10 cellular contexts compared by ENCODE assay signal in the genomic region with DNA sequence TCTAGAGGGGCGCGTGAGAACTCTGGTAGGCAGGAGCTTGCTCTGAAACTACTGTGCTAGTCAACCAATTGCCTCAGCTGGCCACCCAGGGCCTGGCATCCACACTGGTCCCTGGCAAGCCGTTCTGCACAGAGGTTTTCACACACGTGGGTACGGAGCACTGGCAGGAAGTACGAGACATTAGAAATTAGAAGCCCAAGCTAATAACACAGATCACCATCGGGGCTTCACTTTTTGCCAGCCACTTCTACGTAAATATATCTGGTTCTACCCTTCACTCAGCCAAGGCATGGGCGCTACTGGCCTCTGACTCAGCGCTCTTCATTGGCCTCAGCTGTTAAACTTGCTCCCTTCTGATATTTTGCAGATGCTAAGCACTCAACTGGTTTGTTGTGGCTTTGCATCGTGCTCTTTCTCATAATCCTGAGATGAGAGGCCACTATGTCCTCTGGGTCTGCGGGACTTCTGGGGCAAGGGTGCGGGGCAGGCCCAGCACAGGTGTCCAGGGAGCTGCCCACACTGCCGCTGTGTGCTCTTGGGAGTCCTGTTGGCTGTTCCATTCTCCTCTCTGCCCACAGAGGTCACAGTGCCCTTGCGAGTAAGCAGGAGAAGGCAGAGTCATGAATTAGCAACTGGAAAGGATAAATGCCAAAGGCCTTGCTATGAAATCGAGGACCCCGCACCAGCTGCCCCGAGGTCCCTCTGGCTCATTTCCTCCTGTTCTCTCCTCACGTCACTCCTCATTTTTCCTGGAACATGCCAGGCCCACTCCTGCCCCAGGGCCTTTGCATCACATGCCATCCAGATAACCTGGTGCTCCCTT. TPM values are rescaled to one million over a fixed set of nuclear protein-coding genes. Genes with fewer than 3 reads are reported as not detected.
A peak's percentile ranks its signal among the peaks of the same experiment; 100 is the strongest.
DNase-seq lines count a peak whose midpoint lies in the region; ATAC-seq and TF ChIP-seq lines count a peak whose summit lies in the region.
"Had no signal": no experiment of that assay in that cellular context is flagged by ENCODE, and none has a peak within 500 bp of the region (broad histone marks: within the 10 kb centered on the region; RNA-seq: fewer than 3 reads in every experiment).

No MANE protein-coding gene starts in this region.

- H3K27ac ChIP-seq in HEK293 (ENCODE audit: extremely low read depth, low read depth, low read length) (no peak overlapping the region), skeletal muscle tissue (ENCODE audit: low read depth, low read length) (peak overlapping the region; percentile 19)

- DNase-seq in SW480 (ENCODE audit: low spot score) = peak; percentile 40
- peak; percentile 63 for DNase-seq in fibroblast of the conjunctiva (ENCODE audit: low read depth)
- DNase-seq in COR-L47 (lab: John Stamatoyannopoulos, UW) = no peak
- DNase-seq in H7 = no peak
- DNase-seq: activated CD4-positive, alpha-beta T cell treated with anti-CD3 and anti-CD28 coated beads, Interleukin-2, amount 50 U/mL, for 48 hours; activated naive CD8-positive, alpha-beta T cell treated with anti-CD3 and anti-CD28 coated beads, Interleukin-2, amount 50 U/mL, for 24 hours; stimulated activated CD4-positive, alpha-beta T cell treated with anti-CD3 and anti-CD28 coated beads, Interleukin-15, amount 100 ng/mL, for 24 hours had no signal

- CTCF ChIA-PET in HEK293 (lab: Yijun Ruan, JAX) = no interaction called here

- no peaks in the 10 kb centered on the region for H3K4me1 ChIP-seq in HEK293 (ENCODE audit: control insufficient read depth, insufficient read depth, low read length)
- H3K4me1 ChIP-seq in skeletal muscle tissue (ENCODE audit: control insufficient read depth in 3 of 3, insufficient read depth in 3 of 3, low read length in 3 of 3) = peaks cover 22 to 28% (median 27%) of the 10 kb centered on the region in 3 donors

- TF ChIP-seq CTCF in HEK293 (tag by site-specific recombination; IDR thresholded peaks at IDR 0.05) = no peak

- H3K27me3 ChIP-seq in skeletal muscle tissue (ENCODE audit: control insufficient read depth in 3 of 3, insufficient read depth in 3 of 3, low read length in 3 of 3) = no peaks in the 10 kb centered on the region
- H3K27me3 ChIP-seq in H7 (ENCODE audit: control insufficient read depth, insufficient read depth, low read length) = no peaks in the 10 kb centered on the region

- POLR2A ChIA-PET in HEK293 (lab: Yijun Ruan, JAX) = interaction anchor here (1.3 to 4.0 kb wide), 2 partner anchors 32 to 35 kb away, joined by 8 to 22 read pairs; partner anchors contain the start of gene MAT2A

- no peak for ATAC-seq in GM21619 (IDR thresholded peaks at IDR 0.05; ENCODE audit: unreplicated experiment)
- ATAC-seq: activated naive CD8-positive, alpha-beta T cell treated with anti-CD3 and anti-CD28 coated beads, Interleukin-2, amount 50 U/mL, for 24 hours had no signal

- H3K4me3 ChIP-seq in HEK293 (ENCODE audit: low read depth, low read length) (no peak overlapping the region), skeletal muscle tissue (ENCODE audit: low read length in 3 of 3) (no peak overlapping the region), H7 (ENCODE audit: insufficient read depth, low read depth, low read length) (no peak overlapping the region)

- H3K9ac ChIP-seq in skeletal muscle tissue (ENCODE audit: low read depth in 1 of 3, low read length in 3 of 3) = peak overlapping the region in 1 of 3 donors; percentile 33

- H3K36me3 ChIP-seq in HEK293 (ENCODE audit: control insufficient read depth in 2 of 2, insufficient read depth in 1 of 2, low read length in 2 of 2) = no peaks in the 10 kb centered on the region
- H3K36me3 ChIP-seq in skeletal muscle tissue (ENCODE audit: control insufficient read depth in 3 of 3, insufficient read depth in 3 of 3, low read length in 3 of 3) = no peaks in the 10 kb centered on the region
- H3K36me3 ChIP-seq in H7 (replicated peaks; ENCODE audit: control insufficient read depth, insufficient read depth, low read length) = no peaks in the 10 kb centered on the region

- H3K9me3 ChIP-seq in HEK293 (ENCODE audit: control insufficient read depth, insufficient read depth, low read depth, low read length) (no peaks in the 10 kb centered on the region), skeletal muscle tissue (ENCODE audit: control insufficient read depth in 3 of 3, low read length in 3 of 3) (no peaks in the 10 kb centered on the region)

TF ChIP-seq in HEK293, 187 proteins besides CTCF, POLR2A, EP300 and RAD21:
- TF ChIP-seq, protein P1, sequence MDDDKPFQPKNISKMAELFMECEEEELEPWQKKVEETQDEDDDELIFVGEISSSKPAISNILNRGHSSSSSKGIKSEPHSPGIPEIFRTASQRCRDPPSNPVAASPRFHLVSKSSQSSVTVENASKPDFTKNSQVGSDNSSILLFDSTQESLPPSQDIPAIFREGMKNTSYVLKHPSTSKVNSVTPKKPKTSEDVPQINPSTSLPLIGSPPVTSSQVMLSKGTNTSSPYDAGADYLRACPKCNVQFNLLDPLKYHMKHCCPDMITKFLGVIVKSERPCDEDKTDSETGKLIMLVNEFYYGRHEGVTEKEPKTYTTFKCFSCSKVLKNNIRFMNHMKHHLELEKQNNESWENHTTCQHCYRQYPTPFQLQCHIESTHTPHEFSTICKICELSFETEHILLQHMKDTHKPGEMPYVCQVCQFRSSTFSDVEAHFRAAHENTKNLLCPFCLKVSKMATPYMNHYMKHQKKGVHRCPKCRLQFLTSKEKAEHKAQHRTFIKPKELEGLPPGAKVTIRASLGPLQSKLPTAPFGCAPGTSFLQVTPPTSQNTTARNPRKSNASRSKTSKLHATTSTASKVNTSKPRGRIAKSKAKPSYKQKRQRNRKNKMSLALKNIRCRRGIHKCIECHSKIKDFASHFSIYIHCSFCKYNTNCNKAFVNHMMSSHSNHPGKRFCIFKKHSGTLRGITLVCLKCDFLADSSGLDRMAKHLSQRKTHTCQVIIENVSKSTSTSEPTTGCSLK (tag by site-specific recombination; IDR thresholded peaks at IDR 0.05) = no peak
- TF ChIP-seq ZNF623 (tag by site-specific recombination; IDR thresholded peaks at IDR 0.05) (peak; percentile 93), OVOL3 (tag by site-specific recombination; IDR thresholded peaks at IDR 0.05) (no peak), SP3 (tag by site-specific recombination; IDR thresholded peaks at IDR 0.05) (no peak)

RNA-seq across cellular contexts. Expression of gene MAT2A, which starts 35.1 kb away (rescaled TPM):
- 57.9 TPM for total RNA-seq in skeletal muscle tissue
- 57.6 and 98.6 TPM in 2 replicates for total RNA-seq in H7 (2014; rRNA removed; shearing (Covaris generic))

RNA-seq across cellular contexts. Expression of gene GGCX, which starts 57.5 kb away (rescaled TPM):
- 24.5 TPM for total RNA-seq in skeletal muscle tissue
- 23.3 and 33.0 TPM in 2 replicates for total RNA-seq in H7 (2014; rRNA removed; shearing (Covaris generic))

Comparison
In these comparisons a context has a peak if more than half of its experiments do, and no peak if none do; other contexts are left out.
1. DNase-seq: peak in SW480 (single experiment) and fibroblast of the conjunctiva (single experiment); none in COR-L47 (single experiment) and H7 (single experiment).